In genomic region chrX:50327235-50327634, GRCh38 we compare ENCODE assay signal across 26 cellular contexts.
"Had no signal": no experiment of that assay in that cellular context is flagged by ENCODE, and none has a peak within 500 bp of the region (broad histone marks: within the 10 kb centered on the region; RNA-seq: fewer than 3 reads in every experiment).

No MANE protein-coding gene starts in this region.

- H3K27me3 Mint-ChIP-seq: activated naive CD8-positive, alpha-beta T cell; progenitor cell of endocrine pancreas; stimulated activated memory B cell treated with anti-CD40 and anti-IgM and Interleukin-4, amounts not matched to agents 10 μg/mL and 1 μg/mL and 100 μg/mL, for 72 hours; type B pancreatic cell had no signal

- H3K36me3 Mint-ChIP-seq: activated naive CD8-positive, alpha-beta T cell; natural killer cell; stimulated activated memory B cell treated with anti-CD40 and anti-IgM and Interleukin-4, amounts not matched to agents 10 μg/mL and 1 μg/mL and 100 μg/mL, for 72 hours; type B pancreatic cell; WTC11 had no signal

- H3K9me3 Mint-ChIP-seq: activated T-cell treated with anti-CD3 and anti-CD28 coated beads, Interleukin-2, amount 50 U/mL, for 24 hours; activated T-helper 2 cell treated with anti-CD3 and anti-CD28 coated beads, Interferon-gamma antibody, Interleukin-2, Interleukin-4, amounts not matched to agents 10 μg/mL and 5 μg/mL and 100 μg/mL, durations not matched to agents 14 hours and 24 hours and 36 hours; natural killer cell; stimulated activated memory B cell treated with anti-CD40 and anti-IgM and Interleukin-4, amounts not matched to agents 10 μg/mL and 1 μg/mL and 100 μg/mL, for 72 hours; type B pancreatic cell; WTC11 had no signal

- H3K4me1 Mint-ChIP-seq: natural killer cell; stimulated activated memory B cell treated with anti-CD40 and anti-IgM and Interleukin-4, amounts not matched to agents 10 μg/mL and 1 μg/mL and 100 μg/mL, for 72 hours; WTC11 had no signal

- H3K4me3 Mint-ChIP-seq: activated naive CD8-positive, alpha-beta T cell; activated T-cell treated with anti-CD3 and anti-CD28 coated beads, Interleukin-2, amount 50 U/mL, for 24 hours; natural killer cell; stimulated activated memory B cell treated with anti-CD40 and anti-IgM and Interleukin-4, amounts not matched to agents 10 μg/mL and 1 μg/mL and 100 μg/mL, for 72 hours; type B pancreatic cell; WTC11 had no signal

- H3K9me3 ChIP-seq: adrenal gland, lower lobe of right lung, sigmoid colon, suprapubic skin, vagina had no signal

- FAIRE-seq: kidney had no signal

- H3K27me3 ChIP-seq: ascending aorta, sigmoid colon, stomach, suprapubic skin, vagina had no signal

- DNase-seq: activated naive CD4-positive, alpha-beta T cell; activated T-cell treated with anti-CD3 and anti-CD28 coated beads, Interleukin-2, amount 50 U/mL, for 24 hours; adrenal gland; central memory CD4-positive, alpha-beta T cell; dermis blood vessel endothelial cell; effector CD8-positive, alpha-beta T cell; erythroblast; foreskin melanocyte; kidney; lower lobe of right lung; natural killer cell; retina; sigmoid colon; stimulated activated CD4-positive, alpha-beta T cell treated with anti-CD3 and anti-CD28 coated beads, Interleukin-15, amount 100 ng/mL, for 24 hours; stomach had no signal

- ATAC-seq: left lobe of liver; lower lobe of right lung; natural killer cell; stimulated activated memory B cell treated with anti-CD40 and anti-IgM and Interleukin-4, amounts not matched to agents 10 μg/mL and 1 μg/mL and 100 μg/mL, for 72 hours; WTC11 had no signal

- H3K27ac ChIP-seq: adrenal gland, ascending aorta, lower lobe of right lung, sigmoid colon, stomach, suprapubic skin, vagina had no signal

- H3K4me1 ChIP-seq: adrenal gland, ascending aorta, lower lobe of right lung, sigmoid colon, stomach, suprapubic skin, vagina had no signal

- H3K4me3 ChIP-seq: adrenal gland, ascending aorta, lower lobe of right lung, sigmoid colon, smooth muscle cell, stomach, suprapubic skin, vagina had no signal

- H3K27ac Mint-ChIP-seq: activated naive CD8-positive, alpha-beta T cell; activated T-cell treated with anti-CD3 and anti-CD28 coated beads, Interleukin-2, amount 50 U/mL, for 24 hours; activated T-helper 2 cell treated with anti-CD3 and anti-CD28 coated beads, Interferon-gamma antibody, Interleukin-2, Interleukin-4, amounts not matched to agents 10 μg/mL and 5 μg/mL and 100 μg/mL, durations not matched to agents 14 hours and 24 hours and 36 hours; natural killer cell; progenitor cell of endocrine pancreas; stimulated activated memory B cell treated with anti-CD40 and anti-IgM and Interleukin-4, amounts not matched to agents 10 μg/mL and 1 μg/mL and 100 μg/mL, for 72 hours; type B pancreatic cell; WTC11 had no signal

- H3K36me3 ChIP-seq: adrenal gland, ascending aorta, lower lobe of right lung, sigmoid colon, stomach, suprapubic skin, vagina had no signal

- H3K4me2 ChIP-seq: smooth muscle cell had no signal
